8 cellular contexts compared by ENCODE assay signal in the genomic region with DNA sequence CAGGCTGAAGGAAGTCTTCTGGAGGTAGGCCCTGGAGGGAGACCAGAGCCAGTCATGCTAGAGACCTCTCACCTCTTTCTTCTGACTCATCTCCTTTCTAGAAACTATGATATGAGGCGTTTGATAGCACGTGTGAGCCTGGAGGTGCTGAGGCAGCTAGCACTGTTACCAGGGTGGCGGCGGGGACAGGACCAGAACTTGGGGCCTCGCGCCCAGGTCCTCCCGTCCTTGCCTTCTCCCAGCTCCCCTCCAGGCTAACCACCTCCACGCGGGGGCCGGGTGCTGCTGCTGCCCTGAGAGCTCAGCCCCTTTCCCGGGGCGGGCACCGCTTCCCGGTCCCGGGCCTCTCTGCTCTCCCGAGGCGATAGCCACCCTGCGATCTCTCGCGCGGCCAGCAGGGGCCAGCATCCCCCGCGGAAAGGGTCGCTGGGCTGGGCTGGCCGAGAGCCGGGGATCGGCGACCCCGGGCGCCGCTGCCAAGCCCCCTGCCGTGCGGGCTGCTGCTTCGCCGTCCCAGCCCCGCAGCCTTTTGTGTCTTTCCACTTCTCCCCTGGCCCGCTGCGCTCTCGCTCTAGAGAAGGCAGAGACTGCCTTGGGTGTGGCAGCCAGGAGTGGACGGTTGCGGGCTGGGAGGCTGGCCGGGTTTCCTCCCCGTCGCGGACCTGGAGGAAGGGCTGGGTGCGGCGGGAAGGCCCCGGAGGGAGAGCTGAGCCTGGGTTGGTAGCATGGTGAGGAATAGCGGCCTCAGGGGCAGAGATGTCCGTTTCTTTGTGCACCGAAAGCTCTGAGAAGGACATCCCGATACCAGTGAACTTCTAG. TPM values are rescaled to one million over a fixed set of nuclear protein-coding genes. Genes with fewer than 3 reads are reported as not detected.
A peak's percentile ranks its signal among the peaks of the same experiment; 100 is the strongest.
DNase-seq lines count a peak whose midpoint lies in the region; ATAC-seq and TF ChIP-seq lines count a peak whose summit lies in the region.

No MANE protein-coding gene starts in this region.

- peak overlapping the region; percentile 54 for H3K4me3 ChIP-seq in MG63
- peak overlapping the region; percentile 40 to 66 for H3K4me3 ChIP-seq in right atrium auricular region
- peak overlapping the region; percentile 76 for H3K4me3 ChIP-seq in psoas muscle
- peak overlapping the region; percentile 52 to 61 for H3K4me3 ChIP-seq in uterus

- no peaks in the 10 kb centered on the region for H3K27me3 ChIP-seq in MG63
- H3K27me3 ChIP-seq in right atrium auricular region, result no peaks in the 10 kb centered on the region
- no peaks in the 10 kb centered on the region for H3K27me3 ChIP-seq in psoas muscle (ENCODE audit: insufficient read depth in 3 of 3, low read length in 2 of 3)
- no peaks in the 10 kb centered on the region for H3K27me3 ChIP-seq in uterus

- H3K36me3 ChIP-seq in MG63 (no peaks in the 10 kb centered on the region), right atrium auricular region (no peaks in the 10 kb centered on the region), psoas muscle (ENCODE audit: insufficient read depth in 1 of 2, low read depth in 1 of 2) (no peaks in the 10 kb centered on the region), uterus (no peaks in the 10 kb centered on the region)

- peak; percentile 89 to 96 (median 90) for ATAC-seq in psoas muscle

- H3K27ac ChIP-seq in right atrium auricular region, result peak overlapping the region; percentile 57 to 80
- peak overlapping the region; percentile 32 for H3K27ac ChIP-seq in psoas muscle
- H3K27ac ChIP-seq in uterus, result peak overlapping the region; percentile 82 to 85

- peak in 1 of 2 donors; percentile 54 for TF ChIP-seq POLR2A in uterus (IDR thresholded peaks at IDR 0.05)

- H3K9me3 ChIP-seq in MG63 (no peaks in the 10 kb centered on the region), right atrium auricular region (no peaks in the 10 kb centered on the region), psoas muscle (no peaks in the 10 kb centered on the region), uterus (no peaks in the 10 kb centered on the region)

- intact Hi-C loops in psoas muscle (cut with DNase I) (loop anchor here (1.0 to 5.0 kb wide), 3 partner anchors 250 to 318 kb away; partner anchors contain the start of gene EHBP1 (in 1 of the 2)), uterus (cut with DNase I; ENCODE audit: low total_unique reads) (loop anchor here (5.0 kb wide), 1 partner anchor 320 kb away; no protein-coding TSS in a partner anchor)

- 4 to 7% (median 6%) methylated on average over 37 to 52 of the region's 52 CpGs for WGBS in psoas muscle, 3 donors

- DNase-seq in HCEC 1CT (peak; percentile 82), MG63 (peak; percentile 71), T-helper 2 cell (peak; percentile 32 to 46 (median 44)), amygdala (lab: John Stamatoyannopoulos, UW) (peak in 51 of 56 donors; percentile 12 to 78 (median 55)), right atrium auricular region (ENCODE audit: low spot score) (peak; percentile 76), psoas muscle (peak; percentile 71 to 81), uterus (peak; percentile 56 to 79)

- TF ChIP-seq CTCF in GM12872 (IDR thresholded peaks at IDR 0.05; ENCODE audit: insufficient read depth, low read depth, low read length) (peak; percentile 89), right atrium auricular region (IDR thresholded peaks at IDR 0.05) (peak; percentile 97 to 99), psoas muscle (IDR thresholded peaks at IDR 0.05) (peak; percentile 99), uterus (IDR thresholded peaks at IDR 0.05) (peak; percentile 94 to 99 (median 96))

- H3K4me1 ChIP-seq in right atrium auricular region (peaks cover 0 to 14% of the 10 kb centered on the region in 2 donors), psoas muscle (no peaks in the 10 kb centered on the region), uterus (no peaks in the 10 kb centered on the region)

RNA-seq across cellular contexts. Expression of gene TMEM17, which starts 49.1 kb away (rescaled TPM):
- total RNA-seq in MG63 (2014; rRNA removed; shearing (Covaris generic); ENCODE audit: low replicate concordance), result 2.0 and 2.6 TPM in 2 replicates
- total RNA-seq in right atrium auricular region (1 to 10 TPM in 1 of 2 donors, under 1 TPM in 1; 0.90 to 1.2 TPM), psoas muscle (under 1 TPM; 0.44 to 0.79 (median 0.62) TPM), uterus (1 to 10 TPM in 2 of 4 donors, not detected in 2; 1.0 to 3.1 TPM)
- polyA plus RNA-seq in psoas muscle, result 1 to 10 TPM in 2 of 3 donors, under 1 TPM in 1; 0.53 to 1.1 (median 1.1) TPM

Comparison
In these comparisons a context has a peak if more than half of its experiments do, and no peak if none do; other contexts are left out.
1. Peak in every context shown above with its lines: DNase-seq, ATAC-seq, H3K4me3 ChIP-seq and H3K27ac ChIP-seq.
2. H3K27ac ChIP-seq: peak in every context shown above with its lines; median percentile 84 in uterus; 68 in right atrium auricular region; 32 in psoas muscle.